ENCODE assay signal across 9 cellular contexts in the genomic region with DNA sequence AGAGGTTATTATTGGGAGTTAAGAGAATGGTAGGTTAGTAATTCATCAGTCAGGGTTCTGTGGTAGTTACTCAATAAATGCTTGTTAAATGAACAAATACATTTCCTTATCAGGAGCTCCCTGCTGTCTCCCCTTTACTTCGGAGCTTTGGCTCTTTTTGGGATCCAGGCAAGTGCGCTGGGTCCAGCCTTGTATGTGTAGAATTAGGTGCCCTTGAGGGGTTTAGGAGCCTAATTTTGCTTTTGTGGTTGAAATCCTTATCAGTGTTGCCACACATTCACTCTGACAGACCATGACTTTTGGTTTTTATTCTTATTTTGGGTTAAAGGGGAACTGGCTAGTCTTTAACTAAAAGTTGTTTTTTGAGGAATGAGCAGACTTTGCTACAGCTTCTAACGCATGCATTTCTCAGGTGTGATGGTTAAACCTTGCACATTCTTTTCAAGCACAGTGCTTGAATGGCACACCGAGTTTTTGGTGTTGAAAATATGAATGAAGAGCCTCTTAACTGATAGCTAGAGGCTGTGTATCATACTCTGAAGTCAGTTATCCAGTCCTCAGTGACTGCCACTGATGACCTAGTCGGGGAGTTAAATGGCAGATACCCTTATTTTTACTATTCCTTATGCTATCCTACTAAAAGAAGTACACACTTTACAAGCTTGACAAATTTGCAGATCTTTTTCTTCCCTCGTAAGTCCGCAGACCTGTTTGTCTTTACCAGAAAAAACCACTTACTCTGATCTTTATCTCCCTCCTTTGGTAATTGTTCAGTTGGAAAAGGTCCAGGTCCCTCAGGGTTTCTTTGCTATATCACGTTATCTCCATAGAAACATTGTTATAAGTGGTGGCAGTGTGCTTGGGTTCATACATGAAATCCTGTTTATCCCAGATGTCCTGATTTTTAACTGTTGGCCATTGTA. TPM values are rescaled to one million over a fixed set of nuclear protein-coding genes. Genes with fewer than 3 reads are reported as not detected.
A peak's percentile ranks its signal among the peaks of the same experiment; 100 is the strongest.
DNase-seq lines count a peak whose midpoint lies in the region; ATAC-seq and TF ChIP-seq lines count a peak whose summit lies in the region.
"Had no signal": no experiment of that assay in that cellular context is flagged by ENCODE, and none has a peak within 500 bp of the region (broad histone marks: within the 10 kb centered on the region; RNA-seq: fewer than 3 reads in every experiment).

No MANE protein-coding gene starts in this region.

- H3K36me3 ChIP-seq in stomach: peaks cover 4 to 77% (median 73%) of the 10 kb centered on the region in 4 donors

- peaks cover 29% of the 10 kb centered on the region for H3K4me1 Mint-ChIP-seq in activated CD4-positive, alpha-beta T cell treated with anti-CD3 and anti-CD28 coated beads, Interleukin-2, amount 10 ng/mL, durations not matched to agents 7 days and 5 days
- H3K4me1 Mint-ChIP-seq in activated CD8-positive, alpha-beta T cell treated with anti-CD3 and anti-CD28 coated beads for 36 hours (ENCODE audit: low read depth): peaks cover 14% of the 10 kb centered on the region
- H3K4me1 Mint-ChIP-seq in stimulated activated effector memory CD8-positive, alpha-beta T cell treated with anti-CD3 and anti-CD28 coated beads, Interleukin-12 subunit alpha, Interleukin-12 subunit beta, amount 100 ng/mL, for 72 hours: peaks cover 9% of the 10 kb centered on the region
- H3K4me1 Mint-ChIP-seq in WTC11: peaks cover 10% of the 10 kb centered on the region

- no peaks in the 10 kb centered on the region for H3K9me3 ChIP-seq in stomach

- H3K4me3 ChIP-seq in stomach: no peak overlapping the region

- TF ChIP-seq CTCF in activated CD8-positive, alpha-beta T cell treated with anti-CD3 and anti-CD28 coated beads for 36 hours (IDR thresholded peaks at IDR 0.05): no peak
- TF ChIP-seq CTCF in WTC11 (IDR thresholded peaks at IDR 0.05): no peak
- no peak for TF ChIP-seq CTCF in stomach (IDR thresholded peaks at IDR 0.05)

- peak overlapping the region in 1 of 5 donors; percentile 28 for H3K27ac ChIP-seq in stomach

- peaks cover 0 to 14% (median 5%) of the 10 kb centered on the region in 4 donors for H3K4me1 ChIP-seq in stomach

- TF ChIP-seq POLR2A in stomach (IDR thresholded peaks at IDR 0.05): no peak

- DNase-seq in activated CD4-positive, alpha-beta T cell treated with anti-CD3 and anti-CD28 coated beads, Interleukin-2, amount 10 ng/mL, durations not matched to agents 7 days and 5 days: no peak
- no peak for DNase-seq in activated CD4-positive, alpha-beta T cell treated with anti-CD3 and anti-CD28 coated beads for 48 hours
- peak; percentile 66 for DNase-seq in NCI-H2196 treated with DMSO at 0.1 percent for 48 hours (lab: John Stamatoyannopoulos, UW; ENCODE audit: unreplicated experiment)
- no peak for DNase-seq in activated CD8-positive, alpha-beta T cell treated with anti-CD3 and anti-CD28 coated beads for 36 hours
- no peak for DNase-seq in stimulated activated effector memory CD8-positive, alpha-beta T cell treated with anti-CD3 and anti-CD28 coated beads, Interleukin-12 subunit alpha, Interleukin-12 subunit beta, amount 100 ng/mL, for 72 hours (ENCODE audit: low spot score in 2 of 2)
- no peak for DNase-seq in WTC11 (ENCODE audit: low spot score)
- DNase-seq in stomach: no peak
- DNase-seq: glutamatergic neuron had no signal

- intact Hi-C loops in activated CD8-positive, alpha-beta T cell treated with anti-CD3 and anti-CD28 coated beads for 36 hours (cut with micrococcal nuclease): no loop called here
- intact Hi-C loops in stomach (cut with DNase I; ENCODE audit: low total_unique reads): no loop called here

- peak overlapping the region; percentile 12 for H3K27ac Mint-ChIP-seq in activated CD4-positive, alpha-beta T cell treated with anti-CD3 and anti-CD28 coated beads, Interleukin-2, amount 10 ng/mL, durations not matched to agents 7 days and 5 days
- H3K27ac Mint-ChIP-seq in activated CD8-positive, alpha-beta T cell treated with anti-CD3 and anti-CD28 coated beads for 36 hours: peak overlapping the region; percentile 35
- H3K27ac Mint-ChIP-seq in stimulated activated effector memory CD8-positive, alpha-beta T cell treated with anti-CD3 and anti-CD28 coated beads, Interleukin-12 subunit alpha, Interleukin-12 subunit beta, amount 100 ng/mL, for 72 hours: peak overlapping the region; percentile 78
- no peak overlapping the region; the same call in none of the 2 replicates for H3K27ac Mint-ChIP-seq in WTC11

- no peaks in the 10 kb centered on the region for H3K27me3 Mint-ChIP-seq in activated CD4-positive, alpha-beta T cell treated with anti-CD3 and anti-CD28 coated beads, Interleukin-2, amount 10 ng/mL, durations not matched to agents 7 days and 5 days
- no peaks in the 10 kb centered on the region for H3K27me3 Mint-ChIP-seq in activated CD8-positive, alpha-beta T cell treated with anti-CD3 and anti-CD28 coated beads for 36 hours
- H3K27me3 Mint-ChIP-seq in WTC11 (ENCODE audit: low read depth): no peaks in the 10 kb centered on the region

- TF ChIP-seq EP300 in stomach (IDR thresholded peaks at IDR 0.05): no peak

- CTCF ChIA-PET in activated CD4-positive, alpha-beta T cell treated with anti-CD3 and anti-CD28 coated beads, Interleukin-2, amount 10 ng/mL, durations not matched to agents 7 days and 5 days (lab: Charles Lee): interaction anchor here (0.5 to 1.1 kb wide), 3 partner anchors 17 to 96 kb away, joined by 3 to 5 read pairs (median 4); no protein-coding TSS in a partner anchor
- CTCF ChIA-PET in activated CD8-positive, alpha-beta T cell treated with anti-CD3 and anti-CD28 coated beads for 36 hours (lab: Charles Lee): interaction anchor here (1.1 to 3.5 kb wide), 6 partner anchors 9 to 119 kb away, joined by 3 to 38 read pairs (median 6); no protein-coding TSS in a partner anchor
- CTCF ChIA-PET in WTC11 (lab: Charles Lee): interaction anchor here (1.1 to 3.2 kb wide), 3 partner anchors 9 to 96 kb away, joined by 3 to 13 read pairs (median 4); no protein-coding TSS in a partner anchor

- ATAC-seq in activated CD8-positive, alpha-beta T cell treated with anti-CD3 and anti-CD28 coated beads for 36 hours: no peak
- ATAC-seq in stimulated activated effector memory CD8-positive, alpha-beta T cell treated with anti-CD3 and anti-CD28 coated beads, Interleukin-12 subunit alpha, Interleukin-12 subunit beta, amount 100 ng/mL, for 72 hours: no peak
- ATAC-seq in WTC11 (no peak), GM21723 (IDR thresholded peaks at IDR 0.05; ENCODE audit: unreplicated experiment) (no peak)

- 35 to 55% (median 48%) methylated on average over 8 of the region's 8 CpGs for WGBS in stomach, 5 donors

- no peak overlapping the region for H3K4me3 Mint-ChIP-seq in activated CD4-positive, alpha-beta T cell treated with anti-CD3 and anti-CD28 coated beads, Interleukin-2, amount 10 ng/mL, durations not matched to agents 7 days and 5 days
- no peak overlapping the region for H3K4me3 Mint-ChIP-seq in activated CD8-positive, alpha-beta T cell treated with anti-CD3 and anti-CD28 coated beads for 36 hours
- no peak overlapping the region for H3K4me3 Mint-ChIP-seq in stimulated activated effector memory CD8-positive, alpha-beta T cell treated with anti-CD3 and anti-CD28 coated beads, Interleukin-12 subunit alpha, Interleukin-12 subunit beta, amount 100 ng/mL, for 72 hours
- no peak overlapping the region for H3K4me3 Mint-ChIP-seq in WTC11

- POLR2A ChIA-PET in activated CD4-positive, alpha-beta T cell treated with anti-CD3 and anti-CD28 coated beads, Interleukin-2, amount 10 ng/mL, durations not matched to agents 7 days and 5 days (lab: Charles Lee): no interaction called here
- POLR2A ChIA-PET in activated CD8-positive, alpha-beta T cell treated with anti-CD3 and anti-CD28 coated beads for 36 hours (lab: Charles Lee): interaction anchor here (0.9 kb wide), 1 partner anchor 39 kb away, joined by 3 read pairs; no protein-coding TSS in a partner anchor
- POLR2A ChIA-PET in WTC11 (lab: Charles Lee): no interaction called here

- H3K27me3 ChIP-seq in stomach: no peaks in the 10 kb centered on the region

- H3K9me3 Mint-ChIP-seq in activated CD4-positive, alpha-beta T cell treated with anti-CD3 and anti-CD28 coated beads, Interleukin-2, amount 10 ng/mL, durations not matched to agents 7 days and 5 days: no peaks in the 10 kb centered on the region
- H3K9me3 Mint-ChIP-seq in activated CD8-positive, alpha-beta T cell treated with anti-CD3 and anti-CD28 coated beads for 36 hours: no peaks in the 10 kb centered on the region
- no peaks in the 10 kb centered on the region for H3K9me3 Mint-ChIP-seq in stimulated activated effector memory CD8-positive, alpha-beta T cell treated with anti-CD3 and anti-CD28 coated beads, Interleukin-12 subunit alpha, Interleukin-12 subunit beta, amount 100 ng/mL, for 72 hours
- peaks cover 3% of the 10 kb centered on the region; the same call in 1 of the 2 replicates for H3K9me3 Mint-ChIP-seq in WTC11

- peaks cover 59% of the 10 kb centered on the region for H3K36me3 Mint-ChIP-seq in activated CD4-positive, alpha-beta T cell treated with anti-CD3 and anti-CD28 coated beads, Interleukin-2, amount 10 ng/mL, durations not matched to agents 7 days and 5 days (ENCODE audit: low read depth)
- H3K36me3 Mint-ChIP-seq in activated CD8-positive, alpha-beta T cell treated with anti-CD3 and anti-CD28 coated beads for 36 hours (ENCODE audit: low read depth): peaks cover 46% of the 10 kb centered on the region
- H3K36me3 Mint-ChIP-seq in stimulated activated effector memory CD8-positive, alpha-beta T cell treated with anti-CD3 and anti-CD28 coated beads, Interleukin-12 subunit alpha, Interleukin-12 subunit beta, amount 100 ng/mL, for 72 hours: peaks cover 99% of the 10 kb centered on the region
- peaks cover 59% of the 10 kb centered on the region for H3K36me3 Mint-ChIP-seq in WTC11

RNA-seq across cellular contexts. Expression of a gene that starts 50.7 kb away (rescaled TPM):
- 100 to 1,000 TPM; 395 to 443 TPM for total RNA-seq in activated CD4-positive, alpha-beta T cell treated with anti-CD3 and anti-CD28 coated beads, Interleukin-2, amount 10 ng/mL, durations not matched to agents 7 days and 5 days
- total RNA-seq in activated CD8-positive, alpha-beta T cell treated with anti-CD3 and anti-CD28 coated beads for 36 hours: 100 to 1,000 TPM; 259 to 260 TPM
- total RNA-seq in WTC11 (2021) (177 to 201 TPM (median 194 TPM) in 3 replicates), stomach (100 to 1,000 TPM in 2 of 5 donors, 10 to 100 TPM in 3; 37.9 to 576 (median 86.1) TPM)
- 10 to 100 TPM; 16.3 to 32.9 (median 17.5) TPM for polyA plus RNA-seq in stomach

RNA-seq across cellular contexts. Expression of a gene that starts 58.0 kb away (rescaled TPM):
- 10 to 100 TPM; 66.7 to 76.9 TPM for total RNA-seq in activated CD4-positive, alpha-beta T cell treated with anti-CD3 and anti-CD28 coated beads, Interleukin-2, amount 10 ng/mL, durations not matched to agents 7 days and 5 days
- 10 to 100 TPM; 81.0 to 81.1 TPM for total RNA-seq in activated CD8-positive, alpha-beta T cell treated with anti-CD3 and anti-CD28 coated beads for 36 hours
- total RNA-seq in WTC11 (2021): 77.7 to 81.8 TPM (median 80.0 TPM) in 3 replicates
- total RNA-seq in stomach: 10 to 100 TPM; 14.8 to 46.2 (median 19.6) TPM
- polyA plus RNA-seq in stomach: 10 to 100 TPM; 18.0 to 24.0 (median 23.8) TPM
